In the genomic region with DNA sequence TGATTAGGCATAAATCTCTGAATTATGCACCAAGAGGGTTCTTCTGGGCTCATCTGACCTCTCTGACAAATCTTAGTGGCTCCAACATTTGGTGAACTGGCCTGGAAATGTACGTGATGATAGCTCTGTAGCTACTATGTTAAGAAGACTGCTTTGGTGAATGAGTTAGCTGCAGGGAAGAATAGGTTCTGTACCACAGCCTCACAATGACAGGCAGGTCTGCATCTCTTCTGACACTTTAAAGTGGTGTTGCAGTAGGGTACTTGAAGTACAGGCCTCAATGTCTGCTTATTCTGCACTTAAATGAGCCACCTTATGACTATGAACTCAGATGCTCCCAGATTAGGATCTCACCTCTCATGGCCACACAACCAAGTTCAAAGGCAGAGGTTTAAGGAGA, we compare ENCODE assay signal across 19 cellular contexts. TPM values are rescaled to one million over a fixed set of nuclear protein-coding genes. Genes with fewer than 3 reads are reported as not detected.
A peak's percentile ranks its signal among the peaks of the same experiment; 100 is the strongest.
DNase-seq lines count a peak whose midpoint lies in the region; ATAC-seq and TF ChIP-seq lines count a peak whose summit lies in the region.
"Had no signal": no experiment of that assay in that cellular context is flagged by ENCODE, and none has a peak within 500 bp of the region (broad histone marks: within the 10 kb centered on the region; RNA-seq: fewer than 3 reads in every experiment).

No MANE protein-coding gene starts in this region.

- no peaks in the 10 kb centered on the region for H3K9me3 Mint-ChIP-seq in CD8-positive, alpha-beta T cell
- H3K9me3 Mint-ChIP-seq: GM23338, IgD-negative memory B cell had no signal

- H3K36me3 ChIP-seq in adipocyte (ENCODE audit: control insufficient read depth, insufficient read depth, low read length, severe bottlenecking), result peaks cover 44% of the 10 kb centered on the region
- H3K36me3 ChIP-seq in muscle layer of colon (ENCODE audit: insufficient read depth, low read length), result no peaks in the 10 kb centered on the region
- H3K36me3 ChIP-seq in suprapubic skin, result no peaks in the 10 kb centered on the region
- no peaks in the 10 kb centered on the region for H3K36me3 ChIP-seq in CD8-positive, alpha-beta T cell (ENCODE audit: insufficient read depth, low read length)
- H3K36me3 ChIP-seq: Peyer's patch had no signal

- no peak for TF ChIP-seq CTCF in suprapubic skin (IDR thresholded peaks at IDR 0.05)
- no peak for TF ChIP-seq CTCF in CD8-positive, alpha-beta T cell (IDR thresholded peaks at IDR 0.05)

- CTCF ChIA-PET in CD8-positive, alpha-beta T cell (lab: Charles Lee), result no interaction called here

- H3K4me1 Mint-ChIP-seq in CD8-positive, alpha-beta T cell (ENCODE audit: low read depth), result no peaks in the 10 kb centered on the region
- H3K4me1 Mint-ChIP-seq: GM23338, IgD-negative memory B cell had no signal

- H3K4me3 Mint-ChIP-seq in CD8-positive, alpha-beta T cell, result no peak overlapping the region
- H3K4me3 Mint-ChIP-seq: GM23338, IgD-negative memory B cell had no signal

- H3K9me3 ChIP-seq in adipocyte (ENCODE audit: control insufficient read depth, low read length), result no peaks in the 10 kb centered on the region
- H3K9me3 ChIP-seq in muscle layer of colon (ENCODE audit: low read length), result no peaks in the 10 kb centered on the region
- H3K9me3 ChIP-seq in suprapubic skin, result no peaks in the 10 kb centered on the region
- H3K9me3 ChIP-seq in CD8-positive, alpha-beta T cell (ENCODE audit: low read length), result no peaks in the 10 kb centered on the region
- H3K9me3 ChIP-seq: Peyer's patch had no signal

- peak; percentile 54 for ATAC-seq in Right ventricle myocardium superior (ENCODE audit: poor library complexity)
- ATAC-seq in CD8-positive, alpha-beta T cell, result no peak
- ATAC-seq: GM23338 had no signal

- no peak for TF ChIP-seq POLR2A in suprapubic skin (IDR thresholded peaks at IDR 0.05)

- peak overlapping the region; percentile 92 for H3K4me3 ChIP-seq in adipocyte (ENCODE audit: low read length)
- peak overlapping the region in 1 of 2 donors; percentile 13 for H3K4me3 ChIP-seq in muscle layer of colon (ENCODE audit: low read depth in 1 of 2, low read length in 2 of 2)
- H3K4me3 ChIP-seq in suprapubic skin, result peak overlapping the region; percentile 3
- H3K4me3 ChIP-seq in CD8-positive, alpha-beta T cell (ENCODE audit: low read depth, low read length), result no peak overlapping the region
- H3K4me3 ChIP-seq: GM23338, Peyer's patch had no signal

- H3K4me1 ChIP-seq in adipocyte (ENCODE audit: control insufficient read depth, insufficient read depth, low read length) (peaks cover 69% of the 10 kb centered on the region), muscle layer of colon (ENCODE audit: insufficient read depth, low read length) (peaks cover 22% of the 10 kb centered on the region), suprapubic skin (peaks cover 6% of the 10 kb centered on the region)
- no peaks in the 10 kb centered on the region for H3K4me1 ChIP-seq in CD8-positive, alpha-beta T cell (ENCODE audit: insufficient read depth, low read length)
- H3K4me1 ChIP-seq: Peyer's patch had no signal

- H3K27me3 Mint-ChIP-seq in CD8-positive, alpha-beta T cell (ENCODE audit: low read depth), result peaks cover 2% of the 10 kb centered on the region
- H3K27me3 Mint-ChIP-seq: IgD-negative memory B cell had no signal

- POLR2A ChIA-PET in CD8-positive, alpha-beta T cell (lab: Charles Lee), result no interaction called here

- no peaks in the 10 kb centered on the region for H3K36me3 Mint-ChIP-seq in CD8-positive, alpha-beta T cell
- H3K36me3 Mint-ChIP-seq: IgD-negative memory B cell had no signal

- intact Hi-C loops in Right ventricle myocardium superior (cut with DNase I), result no loop called here
- intact Hi-C loops in CD8-positive, alpha-beta T cell (cut with DNase I, micrococcal nuclease), result no loop called here

- TF ChIP-seq EP300 in suprapubic skin (IDR thresholded peaks at IDR 0.05), result no peak

- no peak overlapping the region for H3K27ac Mint-ChIP-seq in CD8-positive, alpha-beta T cell
- H3K27ac Mint-ChIP-seq: GM23338, IgD-negative memory B cell had no signal

- DNase-seq in adipocyte (ENCODE audit: low read depth) (no peak), Right ventricle myocardium superior (no peak), suprapubic skin (ENCODE audit: low spot score in 2 of 2) (no peak), pons (ENCODE audit: low spot score) (no peak), NCI-H2081 treated with DMSO at 0.1 percent for 48 hours (lab: John Stamatoyannopoulos, UW) (no peak)
- DNase-seq in activated effector memory CD4-positive, alpha-beta T cell treated with Interleukin-2 at 50 U/mL for 16 hours, result no peak
- DNase-seq in CD8-positive, alpha-beta T cell, result no peak
- DNase-seq: DND-41, GF-D8, MV-4-11, NCI-H1417 treated with DMSO at 0.1 percent for 48 hours, NCI-H2029, NCI-H510A treated with DMSO at 0.1 percent for 48 hours, Peyer's patch had no signal

- 85% methylated on average over 1 of the region's 1 CpG for WGBS in suprapubic skin

- H3K9ac ChIP-seq in adipocyte (ENCODE audit: low read length) (peak overlapping the region; percentile 96), muscle layer of colon (ENCODE audit: low read length) (no peak overlapping the region)

- H3K27me3 ChIP-seq in adipocyte (replicated peaks; ENCODE audit: control insufficient read depth, insufficient read depth, low read length) (no peaks in the 10 kb centered on the region), muscle layer of colon (ENCODE audit: control insufficient read depth in 1 of 2, insufficient read depth in 2 of 2, low read length in 2 of 2) (no peaks in the 10 kb centered on the region), suprapubic skin (no peaks in the 10 kb centered on the region)
- no peaks in the 10 kb centered on the region for H3K27me3 ChIP-seq in CD8-positive, alpha-beta T cell (ENCODE audit: insufficient read depth, low read length)
- H3K27me3 ChIP-seq: Peyer's patch had no signal

- peak overlapping the region; percentile 32 for H3K27ac ChIP-seq in muscle layer of colon (ENCODE audit: low read depth, low read length)
- H3K27ac ChIP-seq in suprapubic skin, result no peak overlapping the region
- H3K27ac ChIP-seq in CD8-positive, alpha-beta T cell (ENCODE audit: low read depth, low read length), result no peak overlapping the region
- H3K27ac ChIP-seq: Peyer's patch had no signal

RNA-seq across cellular contexts. Expression of gene FGF7, which starts 7.0 kb away (rescaled TPM):
- total RNA-seq in Right ventricle myocardium superior, result 35.0 TPM
- 10 to 100 TPM in 3 of 4 donors, 1 to 10 TPM in 1; 5.5 to 24.1 (median 12.6) TPM for total RNA-seq in suprapubic skin
- total RNA-seq in CD8-positive, alpha-beta T cell, result not detected
- total RNA-seq: A673, HT-29 had no signal

Comparison
In these comparisons a context has a peak if more than half of its experiments do, and no peak if none do; other contexts are left out.
1. RNA of gene FGF7, which starts 7.0 kb away (total RNA-seq): 35.0 TPM in Right ventricle myocardium superior (single experiment) and 5.5 to 24.1 TPM in suprapubic skin; not detected in CD8-positive, alpha-beta T cell; every median in the first group is over 4 times any median in the second.